Comparison of ENCODE assay signal across 8 cellular contexts in the genomic region with DNA sequence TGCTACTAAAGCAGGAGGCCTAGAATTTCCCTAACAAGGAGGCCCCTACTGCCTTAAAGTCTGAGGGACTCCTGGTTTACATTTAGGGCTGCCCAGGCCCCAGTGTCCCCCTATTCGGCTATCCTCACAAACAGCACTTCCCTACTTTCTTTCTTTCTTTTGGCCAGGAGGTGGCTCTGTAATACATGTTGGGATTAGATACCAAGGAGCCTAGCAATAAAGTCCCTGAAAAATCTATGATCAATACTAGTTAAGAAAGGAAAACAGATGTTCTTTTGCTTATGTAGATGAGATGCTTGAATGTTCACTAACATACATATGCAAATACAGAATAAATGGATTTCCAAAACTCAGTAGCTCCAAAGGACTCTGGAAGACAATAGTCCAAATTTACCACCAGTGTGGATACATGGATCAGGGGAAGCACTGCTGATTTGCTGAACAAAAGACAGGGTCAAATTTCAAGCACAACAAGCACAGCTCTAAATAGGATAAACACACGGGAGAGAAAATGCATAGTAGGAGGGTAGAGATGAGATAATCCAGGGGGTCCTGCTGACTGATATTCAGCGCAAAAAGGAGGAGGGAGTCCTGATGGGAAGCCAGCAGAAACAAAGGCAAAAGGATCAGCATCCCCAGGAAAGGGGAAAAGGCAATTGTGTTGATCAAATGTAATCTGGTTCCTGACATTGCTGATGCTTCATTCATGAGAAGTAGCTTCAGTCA.
DNase-seq lines count a peak whose midpoint lies in the region; ATAC-seq, FAIRE-seq and TF ChIP-seq lines count a peak whose summit lies in the region.

No MANE protein-coding gene starts in this region.

- H3K27ac Mint-ChIP-seq in activated CD4-positive, alpha-beta T cell treated with anti-CD3 and anti-CD28 coated beads for 36 hours = no peak overlapping the region

- H3K36me3 Mint-ChIP-seq in activated CD4-positive, alpha-beta T cell treated with anti-CD3 and anti-CD28 coated beads for 36 hours (ENCODE audit: low read depth) = no peaks in the 10 kb centered on the region

- ATAC-seq in HG02981 (IDR thresholded peaks at IDR 0.05; ENCODE audit: unreplicated experiment) = no peak
- no peak for ATAC-seq in GM18907 (IDR thresholded peaks at IDR 0.05; ENCODE audit: unreplicated experiment)
- ATAC-seq in activated CD4-positive, alpha-beta T cell treated with anti-CD3 and anti-CD28 coated beads for 36 hours = no peak

- H3K4me3 ChIP-seq in AG09309 (ENCODE audit: control insufficient read depth, low read depth, low read length) (no peak overlapping the region), kidney (ENCODE audit: low read length in 2 of 2) (no peak overlapping the region)

- H3K9me3 Mint-ChIP-seq in activated CD4-positive, alpha-beta T cell treated with anti-CD3 and anti-CD28 coated beads for 36 hours (ENCODE audit: low read depth) = no peaks in the 10 kb centered on the region

- no peaks in the 10 kb centered on the region for H3K4me1 Mint-ChIP-seq in activated CD4-positive, alpha-beta T cell treated with anti-CD3 and anti-CD28 coated beads for 36 hours

- intact Hi-C loops in kidney (cut with DNase I) = no loop called here
- intact Hi-C loops in activated CD4-positive, alpha-beta T cell treated with anti-CD3 and anti-CD28 coated beads for 36 hours (cut with DNase I, micrococcal nuclease) = no loop called here

- CTCF ChIA-PET in activated CD4-positive, alpha-beta T cell treated with anti-CD3 and anti-CD28 coated beads for 36 hours (lab: Charles Lee) = no interaction called here

- peak; percentile 48 for TF ChIP-seq CTCF in AG09309 (IDR thresholded peaks at IDR 0.05; ENCODE audit: control insufficient read depth, insufficient read depth, low read depth, low read length, missing control alignments)
- peak; percentile 68 for TF ChIP-seq CTCF in LNCAP (IDR thresholded peaks at IDR 0.05)
- peak; percentile 48 for TF ChIP-seq CTCF in kidney (IDR thresholded peaks at IDR 0.05; ENCODE audit: borderline replicate concordance, extremely low read depth, insufficient read depth)

- POLR2A ChIA-PET in activated CD4-positive, alpha-beta T cell treated with anti-CD3 and anti-CD28 coated beads for 36 hours (lab: Charles Lee) = no interaction called here

- H3K27me3 Mint-ChIP-seq in activated CD4-positive, alpha-beta T cell treated with anti-CD3 and anti-CD28 coated beads for 36 hours = no peaks in the 10 kb centered on the region

- no peak overlapping the region for H3K4me3 Mint-ChIP-seq in activated CD4-positive, alpha-beta T cell treated with anti-CD3 and anti-CD28 coated beads for 36 hours

- no peak overlapping the region for H3K9ac ChIP-seq in kidney (ENCODE audit: low read length in 2 of 2)

- H3K9me3 ChIP-seq in kidney (ENCODE audit: control insufficient read depth in 1 of 2, low read length in 2 of 2) = no peaks in the 10 kb centered on the region

- no peak for FAIRE-seq in kidney (lab: Jason Lieb, UNC)

- no peaks in the 10 kb centered on the region for H3K36me3 ChIP-seq in kidney (ENCODE audit: control insufficient read depth in 1 of 2, insufficient read depth in 2 of 2, low read length in 2 of 2)

- DNase-seq in AG09309 (ENCODE audit: low read depth) = no peak
- DNase-seq in SW480 (ENCODE audit: low spot score) = peak; percentile 39
- no peak for DNase-seq in kidney
- DNase-seq in HPDE6-E6E7 (ENCODE audit: extremely low spot score) = no peak
- DNase-seq in activated CD4-positive, alpha-beta T cell treated with anti-CD3 and anti-CD28 coated beads for 36 hours = no peak

- H3K4me1 ChIP-seq in kidney (ENCODE audit: control insufficient read depth in 1 of 2, insufficient read depth in 1 of 2, low read depth in 1 of 2, low read length in 2 of 2) = no peaks in the 10 kb centered on the region

- no peak overlapping the region for H3K27ac ChIP-seq in kidney (ENCODE audit: low read depth in 2 of 2, low read length in 2 of 2)
